11 cellular contexts compared by ENCODE assay signal in the genomic region with DNA sequence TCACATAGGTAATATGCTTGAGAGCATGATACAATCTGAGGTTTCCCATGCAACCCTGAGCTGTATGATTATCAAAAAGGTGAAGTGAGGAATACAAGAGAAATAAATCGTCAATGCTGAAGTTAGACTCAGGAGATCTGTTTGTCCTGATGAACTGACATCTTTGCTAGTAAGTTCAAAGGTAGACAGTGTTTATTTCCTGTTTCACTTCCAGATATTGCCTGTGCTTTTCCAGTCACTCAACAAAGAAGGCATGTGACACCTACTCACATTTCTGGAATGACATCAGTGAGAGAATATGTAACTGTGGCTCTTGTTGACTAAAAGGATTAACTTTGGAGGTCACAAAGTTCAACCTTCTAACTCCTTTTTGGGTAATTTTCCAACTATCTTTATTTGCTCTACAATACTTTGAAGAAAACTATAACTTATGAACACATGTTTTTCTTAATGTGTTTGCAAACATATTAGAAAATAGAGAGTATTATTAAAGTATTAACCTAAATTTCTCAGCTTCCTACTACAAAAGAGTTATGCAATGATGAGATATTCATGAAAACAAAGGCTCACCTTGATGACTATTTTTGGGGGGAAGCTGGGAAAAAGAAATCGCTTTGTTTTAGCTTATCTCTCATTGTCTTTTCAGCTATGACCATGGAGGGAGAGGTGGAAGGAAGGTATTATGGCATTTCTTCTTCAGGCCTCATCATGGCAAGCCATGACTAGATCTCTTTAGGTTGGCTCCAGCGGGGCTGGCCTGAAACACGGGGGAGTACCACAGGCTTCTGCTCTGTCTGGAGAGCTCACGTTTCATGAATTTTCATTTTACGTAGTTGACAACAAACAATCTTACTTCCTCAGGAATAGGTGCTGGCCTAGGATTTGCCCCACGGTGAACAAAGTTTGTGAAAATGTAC.
DNase-seq lines count a peak whose midpoint lies in the region; TF ChIP-seq lines count a peak whose summit lies in the region.
"Had no signal": no experiment of that assay in that cellular context is flagged by ENCODE, and none has a peak within 500 bp of the region (broad histone marks: within the 10 kb centered on the region; RNA-seq: fewer than 3 reads in every experiment).

No MANE protein-coding gene starts in this region.

- H3K4me3 ChIP-seq in kidney epithelial cell (ENCODE audit: low read depth, low read length) = no peak overlapping the region

- no peak for TF ChIP-seq CTCF in kidney epithelial cell (IDR thresholded peaks at IDR 0.05; ENCODE audit: insufficient read depth, low read length, poor library complexity, severe bottlenecking)

- H3K36me3 ChIP-seq in kidney epithelial cell (ENCODE audit: control insufficient read depth, insufficient read depth, low read length) = no peaks in the 10 kb centered on the region

- DNase-seq in AG08395 (ENCODE audit: low spot score) (peak; percentile 4), HT-29 (ENCODE audit: low spot score) (peak; percentile 87), astrocyte of the hippocampus (ENCODE audit: low read depth, low spot score) (peak; percentile 24), kidney epithelial cell (ENCODE audit: low read depth) (peak; percentile 82), NCI-H524 treated with DMSO at 0.1 percent for 48 hours (lab: John Stamatoyannopoulos, UW) (no peak), NCI-H526 (lab: John Stamatoyannopoulos, UW) (no peak), NCI-H2171 (lab: John Stamatoyannopoulos, UW) (no peak), RPMI8226 (no peak)
- DNase-seq: activated naive CD4-positive, alpha-beta T cell treated with Interleukin-2 at 50 U/mL for 16 hours; C1 segment of cervical spinal cord; retina had no signal

- H3K27me3 ChIP-seq in kidney epithelial cell (ENCODE audit: control insufficient read depth, insufficient read depth, low read length) = no peaks in the 10 kb centered on the region

Comparison
In these comparisons a context has a peak if more than half of its experiments do, and no peak if none do; other contexts are left out.
1. DNase-seq: peak in AG08395 (single experiment), HT-29 (single experiment), astrocyte of the hippocampus (single experiment) and kidney epithelial cell (single experiment); none in NCI-H524 treated with DMSO at 0.1 percent for 48 hours (single experiment), NCI-H526 (0 of 2), NCI-H2171 (single experiment) and RPMI8226 (single experiment).